In genomic region chr5:15571081-15571480, GRCh38 we compare ENCODE assay signal across 25 cellular contexts.
"Had no signal": no experiment of that assay in that cellular context is flagged by ENCODE, and none has a peak within 500 bp of the region (broad histone marks: within the 10 kb centered on the region; RNA-seq: fewer than 3 reads in every experiment).

No MANE protein-coding gene starts in this region.

- FAIRE-seq: endometrium, frontal cortex, islet of Langerhans, keratinocyte had no signal

- H3K79me2 ChIP-seq: hepatocyte had no signal

- H3K9me3 ChIP-seq: colonic mucosa, esophagus squamous epithelium, gastroesophageal sphincter, heart left ventricle, mucosa of descending colon had no signal

- H3K4me2 ChIP-seq: hepatocyte had no signal

- ATAC-seq: effector memory CD8-positive, alpha-beta T cell; gastroesophageal sphincter; left cardiac atrium; left lung; left ventricle myocardium superior; lower lobe of right lung; mucosa of descending colon; naive thymus-derived CD8-positive, alpha-beta T cell had no signal

- H3K27ac ChIP-seq: colonic mucosa, dorsolateral prefrontal cortex, esophagus squamous epithelium, gastroesophageal sphincter, heart left ventricle, hepatocyte, left lung, lower lobe of right lung had no signal

- H2AFZ ChIP-seq: hepatocyte had no signal

- H3K27me3 ChIP-seq: colonic mucosa, dorsolateral prefrontal cortex, esophagus squamous epithelium, gastroesophageal sphincter, heart left ventricle, hepatocyte, left lung had no signal

- DNase-seq: colonic mucosa; cortex of kidney; dorsolateral prefrontal cortex; effector CD8-positive, alpha-beta T cell; effector memory CD8-positive, alpha-beta T cell; endodermal cell; esophagus squamous epithelium; foreskin fibroblast; heart left ventricle; hypothalamus; immature natural killer cell; left cardiac atrium; left lung; left ventricle myocardium superior; lower lobe of right lung; mesenchymal stem cell; mucosa of descending colon; naive B cell; naive thymus-derived CD8-positive, alpha-beta T cell had no signal

- H3K4me1 ChIP-seq: colonic mucosa, left lung, lower lobe of right lung had no signal

- H3K36me3 ChIP-seq: colonic mucosa, esophagus squamous epithelium, gastroesophageal sphincter, heart left ventricle, left lung, lower lobe of right lung had no signal

- H3K4me3 ChIP-seq: colonic mucosa, dorsolateral prefrontal cortex, esophagus squamous epithelium, gastroesophageal sphincter, heart left ventricle, hepatocyte, left lung, lower lobe of right lung, mucosa of descending colon had no signal
